13 cellular contexts compared by ENCODE assay signal in genomic region chr12:57244306-57244696, GRCh38. TPM values are rescaled to one million over a fixed set of nuclear protein-coding genes. Genes with fewer than 3 reads are reported as not detected.
A peak's percentile ranks its signal among the peaks of the same experiment; 100 is the strongest.
DNase-seq lines count a peak whose midpoint lies in the region; ATAC-seq, FAIRE-seq and TF ChIP-seq lines count a peak whose summit lies in the region.
"Had no signal": no experiment of that assay in that cellular context is flagged by ENCODE, and none has a peak within 500 bp of the region (broad histone marks: within the 10 kb centered on the region; RNA-seq: fewer than 3 reads in every experiment).

No MANE protein-coding gene starts in this region.

- WGBS in neuronal stem cell (ENCODE audit: extremely low coverage in 2 of 2, insufficient read length in 2 of 2, insufficient replicate concordance in 1 of 2), 2 donors = no CpG with 5 or more reads among the region's 6 CpGs

- H3K4me1 ChIP-seq in MM.1S (ENCODE audit: low read length) = peaks cover 22% of the 10 kb centered on the region
- H3K4me1 ChIP-seq in astrocyte (ENCODE audit: insufficient read depth, low read length) = peaks cover 29% of the 10 kb centered on the region
- H3K4me1 ChIP-seq in neuronal stem cell (ENCODE audit: control insufficient read depth in 2 of 2, insufficient read depth in 1 of 2, low read depth in 1 of 2, low read length in 2 of 2) = peaks cover 26 to 28% of the 10 kb centered on the region in 2 donors

- no peak overlapping the region for H4K8ac ChIP-seq in neuronal stem cell (ENCODE audit: low read depth, low read length)

- H3K23ac ChIP-seq in neuronal stem cell (ENCODE audit: low read depth, low read length, poor library complexity) = no peak overlapping the region

- no peak overlapping the region for H2BK120ac ChIP-seq in neuronal stem cell (ENCODE audit: low read depth, low read length)

- H4K20me1 ChIP-seq in MM.1S (ENCODE audit: insufficient read depth, low read length) (peaks cover 3% of the 10 kb centered on the region; the same call in 1 of the 2 replicates), astrocyte (ENCODE audit: insufficient read depth, low read length) (peaks cover 14% of the 10 kb centered on the region)

- peaks cover 2% of the 10 kb centered on the region for H3K79me1 ChIP-seq in neuronal stem cell (ENCODE audit: low read depth, low read length)

- H2BK5ac ChIP-seq in neuronal stem cell (ENCODE audit: low read length) = no peak overlapping the region

- peak overlapping the region; percentile 48 for H3K4me3 Mint-ChIP-seq in T-helper 2 cell treated with Interferon-gamma antibody and Interleukin-4, amounts not matched to agents 5 μg/mL and 100 μg/mL, for 36 hours
- H3K4me3 Mint-ChIP-seq in astrocyte (ENCODE audit: unreplicated experiment) = peak overlapping the region; percentile 50

- H3K27ac ChIP-seq in MM.1S (ENCODE audit: low read length) = no peak overlapping the region
- H3K27ac ChIP-seq in astrocyte (ENCODE audit: low read depth, low read length) = no peak overlapping the region
- H3K27ac ChIP-seq in neuronal stem cell (replicated peaks; ENCODE audit: low read length) = no peak overlapping the region
- H3K27ac ChIP-seq: gastroesophageal sphincter, left ventricle myocardium inferior, Peyer's patch, uterus had no signal

- no peak for DNase-seq in T-helper 2 cell treated with Interferon-gamma antibody and Interleukin-4, amounts not matched to agents 5 μg/mL and 100 μg/mL, for 36 hours (ENCODE audit: low spot score)
- DNase-seq in T-helper 2 cell = no peak
- no peak for DNase-seq in MM.1S
- DNase-seq in astrocyte (ENCODE audit: low read depth) = no peak
- no peak for DNase-seq in neuronal stem cell (ENCODE audit: low spot score)
- DNase-seq in NCI-H524 treated with DMSO at 0.1 percent for 48 hours (lab: John Stamatoyannopoulos, UW) = no peak

- H3F3A ChIP-seq in MM.1S (ENCODE audit: insufficient read depth, low read length) = peaks cover 29% of the 10 kb centered on the region; the same call in 1 of the 2 replicates

- no peak overlapping the region for H2AK5ac ChIP-seq in neuronal stem cell (ENCODE audit: low read depth, low read length)

- H3K9me3 ChIP-seq in MM.1S (replicated peaks; ENCODE audit: insufficient read depth, low read length) (no peaks in the 10 kb centered on the region), astrocyte (ENCODE audit: insufficient read depth, low read depth, low read length) (no peaks in the 10 kb centered on the region), neuronal stem cell (replicated peaks in 1 of 2; ENCODE audit: control insufficient read depth in 2 of 2, insufficient read depth in 1 of 2, low read depth in 1 of 2, low read length in 2 of 2) (no peaks in the 10 kb centered on the region)
- H3K9me3 ChIP-seq: gastroesophageal sphincter, left ventricle myocardium inferior, Peyer's patch, uterus had no signal

- H3K4me3 ChIP-seq in MM.1S (ENCODE audit: low read length) (no peak overlapping the region), astrocyte (ENCODE audit: insufficient read depth, low read depth, low read length) (no peak overlapping the region), neuronal stem cell (ENCODE audit: low read length in 2 of 2) (no peak overlapping the region)
- H3K4me3 ChIP-seq: uterus had no signal

- peaks cover 43% of the 10 kb centered on the region for H3K4me1 Mint-ChIP-seq in T-helper 2 cell treated with Interferon-gamma antibody and Interleukin-4, amounts not matched to agents 5 μg/mL and 100 μg/mL, for 36 hours (ENCODE audit: low read depth)
- peaks cover 19% of the 10 kb centered on the region for H3K4me1 Mint-ChIP-seq in astrocyte (ENCODE audit: low read depth, unreplicated experiment)

- no peak overlapping the region for H2BK12ac ChIP-seq in neuronal stem cell (ENCODE audit: low read length)

- H3K9ac ChIP-seq in MM.1S (ENCODE audit: low read length) (no peak overlapping the region), astrocyte (ENCODE audit: low read length) (no peak overlapping the region), neuronal stem cell (ENCODE audit: low read depth, low read length, poor library complexity) (no peak overlapping the region)

- H4K91ac ChIP-seq in neuronal stem cell (ENCODE audit: low read depth, low read length, poor library complexity) = no peak overlapping the region

- H2AFZ ChIP-seq in MM.1S (ENCODE audit: low read length) (no peak overlapping the region), astrocyte (ENCODE audit: low read depth, low read length) (no peak overlapping the region), neuronal stem cell (ENCODE audit: low read length) (no peak overlapping the region)

- ATAC-seq in GM21529 (IDR thresholded peaks at IDR 0.05; ENCODE audit: unreplicated experiment) (no peak), GM19467 (IDR thresholded peaks at IDR 0.05; ENCODE audit: unreplicated experiment) (no peak)

- TF ChIP-seq CTCF in MM.1S (IDR thresholded peaks at IDR 0.05; ENCODE audit: low read length) (no peak), astrocyte (IDR thresholded peaks at IDR 0.05; ENCODE audit: insufficient read depth, low read depth, low read length) (no peak)

- no peaks in the 10 kb centered on the region for H3K9me3 Mint-ChIP-seq in T-helper 2 cell treated with Interferon-gamma antibody and Interleukin-4, amounts not matched to agents 5 μg/mL and 100 μg/mL, for 36 hours
- no peaks in the 10 kb centered on the region for H3K9me3 Mint-ChIP-seq in astrocyte (ENCODE audit: unreplicated experiment)

- H3K14ac ChIP-seq in neuronal stem cell (ENCODE audit: low read length) = no peak overlapping the region

- H3K27me3 Mint-ChIP-seq in T-helper 2 cell treated with Interferon-gamma antibody and Interleukin-4, amounts not matched to agents 5 μg/mL and 100 μg/mL, for 36 hours (ENCODE audit: low read depth) = peaks cover 27% of the 10 kb centered on the region
- peaks cover 30% of the 10 kb centered on the region for H3K27me3 Mint-ChIP-seq in astrocyte (ENCODE audit: low read depth, unreplicated experiment)

- no peak overlapping the region for H3K18ac ChIP-seq in neuronal stem cell (ENCODE audit: low read length)

- H3K36me3 Mint-ChIP-seq in T-helper 2 cell treated with Interferon-gamma antibody and Interleukin-4, amounts not matched to agents 5 μg/mL and 100 μg/mL, for 36 hours (ENCODE audit: low read depth) = no peaks in the 10 kb centered on the region
- peaks cover 10% of the 10 kb centered on the region for H3K36me3 Mint-ChIP-seq in astrocyte (ENCODE audit: low read depth, unreplicated experiment)
- H3K36me3 Mint-ChIP-seq: CD4-positive, CD25-positive, alpha-beta regulatory T cell had no signal

- peak overlapping the region; percentile 45 for H3K27ac Mint-ChIP-seq in T-helper 2 cell treated with Interferon-gamma antibody and Interleukin-4, amounts not matched to agents 5 μg/mL and 100 μg/mL, for 36 hours
- H3K27ac Mint-ChIP-seq in astrocyte (ENCODE audit: unreplicated experiment) = peak overlapping the region; percentile 53

- H3K27me3 ChIP-seq in MM.1S (replicated peaks; ENCODE audit: insufficient read depth, low read length) (peaks cover 35% of the 10 kb centered on the region), astrocyte (ENCODE audit: insufficient read depth, low read length) (peaks cover 20% of the 10 kb centered on the region), neuronal stem cell (ENCODE audit: control insufficient read depth in 3 of 3, insufficient read depth in 3 of 3, low read depth in 1 of 3, low read length in 3 of 3) (peaks cover 22 to 44% (median 29%) of the 10 kb centered on the region in 3 experiments)

- no peak for FAIRE-seq in astrocyte (lab: Jason Lieb, UNC)

- H3K4ac ChIP-seq in neuronal stem cell (ENCODE audit: low read length) = no peak overlapping the region

- H3K79me2 ChIP-seq in MM.1S (ENCODE audit: low read length) (no peaks in the 10 kb centered on the region), astrocyte (ENCODE audit: insufficient read depth, low read length) (no peaks in the 10 kb centered on the region)

- H3K9me2 ChIP-seq in MM.1S (replicated peaks; ENCODE audit: insufficient read depth, low read length) = no peaks in the 10 kb centered on the region

- H3K4me2 ChIP-seq in MM.1S (ENCODE audit: low read depth, low read length) = 0 out of 2 replicates have a peak overlapping the region, but pooled peaks have one; percentile 97
- H3K4me2 ChIP-seq in astrocyte (ENCODE audit: low read length) = no peak overlapping the region
- H3K4me2 ChIP-seq in neuronal stem cell (ENCODE audit: insufficient read depth, low read length, poor library complexity, severe bottlenecking) = no peak overlapping the region

- H3K36me3 ChIP-seq in MM.1S (replicated peaks; ENCODE audit: insufficient read depth, low read length) = no peaks in the 10 kb centered on the region
- no peaks in the 10 kb centered on the region for H3K36me3 ChIP-seq in astrocyte (ENCODE audit: insufficient read depth, low read length)
- H3K36me3 ChIP-seq in neuronal stem cell (replicated peaks in 1 of 2; ENCODE audit: control insufficient read depth in 2 of 2, insufficient read depth in 2 of 2, low read length in 2 of 2) = peaks cover 0 to 4% of the 10 kb centered on the region in 2 donors
- H3K36me3 ChIP-seq: gastroesophageal sphincter, left ventricle myocardium inferior, Peyer's patch, uterus had no signal

- peak overlapping the region; percentile 14 for H2BK15ac ChIP-seq in neuronal stem cell (ENCODE audit: low read length)

RNA-seq across cellular contexts. Expression of gene STAC3, which starts 6.7 kb away (rescaled TPM):
- total RNA-seq in astrocyte = 0.75 and 0.82 TPM in 2 replicates
- 0.79 TPM for polyA plus RNA-seq in neuronal stem cell (2013, experiment 1 of 2)
- 0.93 TPM for polyA plus RNA-seq in neuronal stem cell (2013, experiment 2 of 2)

RNA-seq across cellular contexts. Expression of gene SHMT2, which starts 14.8 kb away (rescaled TPM):
- total RNA-seq in astrocyte = 197 and 217 TPM in 2 replicates
- polyA plus RNA-seq in neuronal stem cell (2013, experiment 1 of 2) = 117 TPM
- 112 TPM for polyA plus RNA-seq in neuronal stem cell (2013, experiment 2 of 2)

RNA-seq across cellular contexts. Expression of gene NXPH4, which starts 27.7 kb away (rescaled TPM):
- 14.5 and 22.3 TPM in 2 replicates for total RNA-seq in astrocyte
- polyA plus RNA-seq in neuronal stem cell (2013, experiment 1 of 2) = 0.26 TPM
- polyA plus RNA-seq in neuronal stem cell (2013, experiment 2 of 2) = 0.29 TPM
- total RNA-seq: Peyer's patch had no signal
